ENCODE assay signal across 1 cellular context in genomic region chr16:12901204-12901596, GRCh38.
TF ChIP-seq lines count a peak whose summit lies in the region.

No MANE protein-coding gene starts in this region.

TF ChIP-seq in A549, 52 proteins besides CTCF, POLR2A, EP300 and RAD21 (continued from another document):
- TF ChIP-seq REST (IDR thresholded peaks at IDR 0.05) = no peak
- no peak for TF ChIP-seq EHMT2 (IDR thresholded peaks at IDR 0.05; ENCODE audit: low read depth)
- TF ChIP-seq CHD4 (IDR thresholded peaks at IDR 0.05; ENCODE audit: borderline replicate concordance) = no peak
- no peak for TF ChIP-seq CBX2 (IDR thresholded peaks at IDR 0.05; ENCODE audit: borderline replicate concordance, low read depth)
- TF ChIP-seq EHF (CRISPR knock-in tag; IDR thresholded peaks at IDR 0.05) = no peak
- no peak for TF ChIP-seq ZSCAN20 (CRISPR knock-in tag; IDR thresholded peaks at IDR 0.05)
- TF ChIP-seq, protein P1, sequence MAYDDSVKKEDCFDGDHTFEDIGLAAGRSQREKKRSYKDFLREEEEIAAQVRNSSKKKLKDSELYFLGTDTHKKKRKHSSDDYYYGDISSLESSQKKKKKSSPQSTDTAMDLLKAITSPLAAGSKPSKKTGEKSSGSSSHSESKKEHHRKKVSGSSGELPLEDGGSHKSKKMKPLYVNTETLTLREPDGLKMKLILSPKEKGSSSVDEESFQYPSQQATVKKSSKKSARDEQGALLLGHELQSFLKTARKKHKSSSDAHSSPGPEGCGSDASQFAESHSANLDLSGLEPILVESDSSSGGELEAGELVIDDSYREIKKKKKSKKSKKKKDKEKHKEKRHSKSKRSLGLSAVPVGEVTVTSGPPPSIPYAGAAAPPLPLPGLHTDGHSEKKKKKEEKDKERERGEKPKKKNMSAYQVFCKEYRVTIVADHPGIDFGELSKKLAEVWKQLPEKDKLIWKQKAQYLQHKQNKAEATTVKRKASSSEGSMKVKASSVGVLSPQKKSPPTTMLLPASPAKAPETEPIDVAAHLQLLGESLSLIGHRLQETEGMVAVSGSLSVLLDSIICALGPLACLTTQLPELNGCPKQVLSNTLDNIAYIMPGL (CRISPR knock-in tag; IDR thresholded peaks at IDR 0.05; ENCODE audit: borderline replicate concordance) = no peak
- TF ChIP-seq KDM5A (IDR thresholded peaks at IDR 0.05) = no peak
